Comparison of ENCODE assay signal across 10 cellular contexts in the genomic region with DNA sequence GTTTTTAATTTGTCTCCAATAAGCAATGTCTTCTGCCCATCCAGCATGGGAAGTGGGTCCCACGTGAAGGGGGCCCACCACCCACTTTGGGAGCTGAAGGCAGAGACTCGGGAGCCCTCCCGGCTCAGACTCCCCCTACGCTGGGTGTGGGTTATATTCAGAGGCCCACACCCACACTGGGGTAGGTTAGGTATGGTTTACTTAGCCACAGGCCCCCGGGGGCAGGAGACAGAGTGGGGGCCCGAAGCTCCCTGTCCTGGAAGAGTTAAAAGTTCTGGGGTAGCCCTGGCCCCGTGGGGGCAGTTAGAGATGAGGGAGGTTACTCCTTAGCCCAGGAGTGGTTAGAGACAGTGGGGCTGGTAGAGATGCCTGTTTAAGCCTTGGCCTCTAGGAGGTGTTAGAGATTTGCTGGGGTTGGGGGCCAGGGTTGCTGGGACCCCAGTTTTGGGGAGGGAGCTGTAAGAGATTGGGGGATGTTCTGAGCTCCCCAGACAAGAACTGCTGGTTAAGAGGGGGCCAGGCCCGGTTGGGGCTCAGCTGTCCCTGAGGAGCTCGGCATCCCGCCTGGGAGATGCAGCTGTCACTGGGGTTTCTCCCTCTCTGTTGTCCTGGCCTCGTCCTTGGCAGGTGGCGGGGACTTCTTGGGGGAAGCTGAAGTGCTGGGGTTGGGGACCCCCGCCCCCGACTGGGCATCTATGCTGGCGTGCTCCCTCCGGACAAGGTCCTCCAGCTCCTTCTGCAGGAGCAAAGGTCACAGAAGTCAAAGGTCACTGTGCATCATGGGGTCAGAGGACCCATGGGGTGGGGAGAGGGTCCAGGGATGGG. TPM values are rescaled to one million over a fixed set of nuclear protein-coding genes. Genes with fewer than 3 reads are reported as not detected.
A peak's percentile ranks its signal among the peaks of the same experiment; 100 is the strongest.
DNase-seq lines count a peak whose midpoint lies in the region; ATAC-seq and TF ChIP-seq lines count a peak whose summit lies in the region.
"Had no signal": no experiment of that assay in that cellular context is flagged by ENCODE, and none has a peak within 500 bp of the region (broad histone marks: within the 10 kb centered on the region; RNA-seq: fewer than 3 reads in every experiment).

No MANE protein-coding gene starts in this region.

- peaks cover 31% of the 10 kb centered on the region for H3K36me3 Mint-ChIP-seq in brain

- H3K4me2 ChIP-seq in BLaER1 treated with 17β-estradiol and CSF1 and Interleukin-3, amounts not matched to agents 10 nM and 100 nM: peak overlapping the region; percentile 87 to 99 (median 96)

- H3K27me3 ChIP-seq in BLaER1 treated with 17β-estradiol and CSF1 and Interleukin-3, amounts not matched to agents 10 nM and 100 nM: no peaks in the 10 kb centered on the region
- H3K27me3 ChIP-seq in HUES6 (ENCODE audit: control insufficient read depth, insufficient read depth, low read length) (no peaks in the 10 kb centered on the region), muscle layer of duodenum (ENCODE audit: low read depth, low read length) (no peaks in the 10 kb centered on the region)
- H3K27me3 ChIP-seq: SJSA1 had no signal

- H3K27me3 Mint-ChIP-seq in brain: peaks cover 3% of the 10 kb centered on the region

- DNase-seq in mucosa of descending colon: no peak
- DNase-seq in anterior cingulate cortex (lab: John Stamatoyannopoulos, UW): no peak
- no peak for DNase-seq in occipital lobe (lab: John Stamatoyannopoulos, UW)

- TF ChIP-seq CTCF in brain (conservative IDR thresholded peaks at IDR 0.05) (no peak), mucosa of descending colon (IDR thresholded peaks at IDR 0.05) (no peak)

- intact Hi-C loops in mucosa of descending colon (cut with DNase I, micrococcal nuclease): no loop called here

- peak overlapping the region; percentile 73 to 86 (median 83) for H3K9ac ChIP-seq in BLaER1 treated with 17β-estradiol and CSF1 and Interleukin-3, amounts not matched to agents 10 nM and 100 nM
- no peak overlapping the region for H3K9ac ChIP-seq in HUES6 (ENCODE audit: low read length)

- peaks cover 0 to 32% (median 11%) of the 10 kb centered on the region in 11 experiments; a peak in 13 of 22 replicates for H3K36me3 ChIP-seq in BLaER1 treated with 17β-estradiol and CSF1 and Interleukin-3, amounts not matched to agents 10 nM and 100 nM
- no peaks in the 10 kb centered on the region for H3K36me3 ChIP-seq in HUES6 (ENCODE audit: control insufficient read depth, insufficient read depth, low read length)
- H3K36me3 ChIP-seq in muscle layer of duodenum (ENCODE audit: control insufficient read depth in 1 of 2, insufficient read depth in 2 of 2, low read length in 2 of 2): peaks cover 0 to 37% of the 10 kb centered on the region in 2 donors
- no peaks in the 10 kb centered on the region for H3K36me3 ChIP-seq in mucosa of descending colon (ENCODE audit: low read depth)
- H3K36me3 ChIP-seq: SJSA1 had no signal

- peaks cover 31% of the 10 kb centered on the region for H3K4me1 Mint-ChIP-seq in brain

- H3K9me3 ChIP-seq in BLaER1 treated with 17β-estradiol and CSF1 and Interleukin-3, amounts not matched to agents 10 nM and 100 nM (replicated peaks in 1 of 11): no peaks in the 10 kb centered on the region
- H3K9me3 ChIP-seq in HUES6 (ENCODE audit: control insufficient read depth, insufficient read depth, low read depth, low read length): no peaks in the 10 kb centered on the region
- no peaks in the 10 kb centered on the region for H3K9me3 ChIP-seq in muscle layer of duodenum (ENCODE audit: control insufficient read depth in 1 of 2, low read length in 2 of 2)
- no peaks in the 10 kb centered on the region for H3K9me3 ChIP-seq in mucosa of descending colon
- H3K9me3 ChIP-seq: SJSA1 had no signal

- no peaks in the 10 kb centered on the region for H4K20me1 ChIP-seq in BLaER1 treated with 17β-estradiol and CSF1 and Interleukin-3, amounts not matched to agents 10 nM and 100 nM

- peak overlapping the region; percentile 78 to 97 (median 90) for H3K27ac ChIP-seq in BLaER1 treated with 17β-estradiol and CSF1 and Interleukin-3, amounts not matched to agents 10 nM and 100 nM
- H3K27ac ChIP-seq in HUES6 (ENCODE audit: low read depth, low read length) (peak overlapping the region; percentile 33; the same call in 1 of the 2 replicates), muscle layer of duodenum (ENCODE audit: low read length) (peak overlapping the region; percentile 80)
- H3K27ac ChIP-seq: SJSA1 had no signal

- peaks cover 37 to 90% (median 79%) of the 10 kb centered on the region in 10 experiments for H3K4me1 ChIP-seq in BLaER1 treated with 17β-estradiol and CSF1 and Interleukin-3, amounts not matched to agents 10 nM and 100 nM
- H3K4me1 ChIP-seq in HUES6 (ENCODE audit: control insufficient read depth, insufficient read depth, low read length) (peaks cover 29% of the 10 kb centered on the region), muscle layer of duodenum (ENCODE audit: control insufficient read depth in 1 of 2, insufficient read depth in 2 of 2, low read length in 2 of 2) (no peaks in the 10 kb centered on the region), mucosa of descending colon (ENCODE audit: low read depth) (peaks cover 18% of the 10 kb centered on the region)
- H3K4me1 ChIP-seq: SJSA1 had no signal

- no peak overlapping the region for H3K4me3 Mint-ChIP-seq in brain

- ATAC-seq in mucosa of descending colon: no peak
- no peak for ATAC-seq in HG03196 (IDR thresholded peaks at IDR 0.05; ENCODE audit: unreplicated experiment)

- H3K27ac Mint-ChIP-seq in brain: peak overlapping the region in 3 of 5 experiments; percentile 21 to 78 (median 49)

- H3K4me3 ChIP-seq in BLaER1 treated with 17β-estradiol and CSF1 and Interleukin-3, amounts not matched to agents 10 nM and 100 nM: peak overlapping the region in 9 of 10 experiments; percentile 44 to 66 (median 51); a peak in 18 of 20 replicates
- H3K4me3 ChIP-seq in HUES6 (ENCODE audit: low read depth, low read length) (no peak overlapping the region), muscle layer of duodenum (ENCODE audit: low read depth in 1 of 2, low read length in 2 of 2) (no peak overlapping the region), mucosa of descending colon (no peak overlapping the region)
- H3K4me3 ChIP-seq: SJSA1 had no signal

- H3K9me3 Mint-ChIP-seq in brain: no peaks in the 10 kb centered on the region

RNA-seq across cellular contexts. Expression of gene RINL, which starts 0.7 kb away (rescaled TPM):
- 4.3 TPM for polyA plus RNA-seq in brain (ENCODE audit: insufficient read depth, low read depth, low replicate concordance)
- total RNA-seq in mucosa of descending colon (1 to 10 TPM; 3.8 to 5.4 (median 5.2) TPM), occipital lobe (2.5 TPM)

RNA-seq across cellular contexts. Expression of gene SIRT2, which starts 20.6 kb away (rescaled TPM):
- 247 TPM for polyA plus RNA-seq in brain (ENCODE audit: insufficient read depth, low read depth, low replicate concordance)
- total RNA-seq in mucosa of descending colon (10 to 100 TPM; 32.3 to 67.2 (median 35.8) TPM), occipital lobe (57.2 TPM)

RNA-seq across cellular contexts. Expression of gene NFKBIB, which starts 21.0 kb away (rescaled TPM):
- 23.3 TPM for polyA plus RNA-seq in brain (ENCODE audit: insufficient read depth, low read depth, low replicate concordance)
- total RNA-seq in mucosa of descending colon (10 to 100 TPM; 29.9 to 37.2 (median 30.9) TPM), occipital lobe (4.1 TPM)

RNA-seq across cellular contexts. Expression of gene HNRNPL, which starts 29.0 kb away (rescaled TPM):
- 465 TPM for polyA plus RNA-seq in brain (ENCODE audit: insufficient read depth, low read depth, low replicate concordance)
- total RNA-seq in mucosa of descending colon (100 to 1,000 TPM; 267 to 317 (median 292) TPM), occipital lobe (350 TPM)

RNA-seq across cellular contexts. Expression of gene CCER2, which starts 33.2 kb away (rescaled TPM):
- polyA plus RNA-seq in brain (ENCODE audit: insufficient read depth, low read depth, low replicate concordance): 2.1 TPM
- total RNA-seq in mucosa of descending colon (under 1 TPM; 0.41 to 0.55 (median 0.41) TPM), occipital lobe (1.1 TPM)
- total RNA-seq: Daoy, SJSA1 had no signal

Comparison
In these comparisons a context has a peak if more than half of its experiments do, and no peak if none do; other contexts are left out.
1. H3K27ac ChIP-seq: peak in every context shown above with its lines; median percentile 90 in BLaER1 treated with 17β-estradiol and CSF1 and Interleukin-3, amounts not matched to agents 10 nM and 100 nM; 80 in muscle layer of duodenum; 33 in HUES6.
2. H3K4me3 ChIP-seq: peak in BLaER1 treated with 17β-estradiol and CSF1 and Interleukin-3, amounts not matched to agents 10 nM and 100 nM (9 of 10); none in HUES6 (single experiment), muscle layer of duodenum (0 of 2) and mucosa of descending colon (single experiment).